Comparison of ENCODE assay signal across 14 cellular contexts in the genomic region with DNA sequence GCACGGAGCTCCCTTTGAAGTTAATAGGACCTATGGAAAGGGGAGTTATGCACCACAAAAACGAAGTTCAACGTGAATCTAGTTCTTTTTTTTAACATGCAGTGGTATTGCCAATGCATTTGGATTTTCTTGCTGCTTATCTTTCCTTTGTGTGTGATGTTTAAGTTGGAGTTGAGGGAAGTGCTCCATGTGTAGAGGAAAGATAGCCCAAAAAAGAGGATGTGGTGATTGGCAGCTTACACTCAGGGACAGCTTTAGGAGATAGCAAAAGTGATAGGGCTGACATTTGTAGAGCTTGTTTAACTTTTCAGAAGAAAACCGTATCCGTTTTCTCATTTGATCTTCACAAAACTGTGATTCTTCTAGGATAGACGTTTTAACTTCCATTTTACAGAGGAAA.
"Had no signal": no experiment of that assay in that cellular context is flagged by ENCODE, and none has a peak within 500 bp of the region (broad histone marks: within the 10 kb centered on the region; RNA-seq: fewer than 3 reads in every experiment).

No MANE protein-coding gene starts in this region.

- H3K27me3 ChIP-seq: brain microvascular endothelial cell, esophagus squamous epithelium, upper lobe of left lung had no signal

- DNase-seq: activated CD4-positive, alpha-beta memory T cell treated with anti-CD3 and anti-CD28 coated beads for 36 hours; activated effector memory CD4-positive, alpha-beta T cell treated with anti-CD3 and anti-CD28 coated beads, Interleukin-2, amount 50 U/mL, for 16 hours; activated T-cell treated with anti-CD3 and anti-CD28 coated beads, Interleukin-2, amount 50 U/mL, for 4 hours; amygdala; brain microvascular endothelial cell; esophagus squamous epithelium; foreskin fibroblast; left colon; naive thymus-derived CD4-positive, alpha-beta T cell; retina; stimulated activated CD4-positive, alpha-beta T cell treated with anti-CD3 and anti-CD28 coated beads, Interleukin-4, amount 100 ng/mL, for 1 hour; upper lobe of left lung had no signal

- H3K9me3 ChIP-seq: esophagus squamous epithelium, upper lobe of left lung had no signal

- H3K27ac ChIP-seq: brain microvascular endothelial cell, esophagus squamous epithelium, upper lobe of left lung had no signal

- FAIRE-seq: endometrium, TTC549 had no signal

- H3K4me1 ChIP-seq: esophagus squamous epithelium had no signal

- H3K36me3 ChIP-seq: brain microvascular endothelial cell, esophagus squamous epithelium, upper lobe of left lung had no signal

- H3K4me3 ChIP-seq: esophagus squamous epithelium, upper lobe of left lung had no signal
